In genomic region chr10:31698169-31698890, GRCh38 we compare ENCODE assay signal across 8 cellular contexts.
DNase-seq lines count a peak whose midpoint lies in the region; TF ChIP-seq lines count a peak whose summit lies in the region.
"Had no signal": no experiment of that assay in that cellular context is flagged by ENCODE, and none has a peak within 500 bp of the region (broad histone marks: within the 10 kb centered on the region; RNA-seq: fewer than 3 reads in every experiment).

No MANE protein-coding gene starts in this region.

- H3K4me3 Mint-ChIP-seq in nephron progenitor cell: no peak overlapping the region
- H3K4me3 Mint-ChIP-seq in activated CD4-positive, alpha-beta memory T cell treated with anti-CD3 and anti-CD28 coated beads for 36 hours: no peak overlapping the region

- POLR2A ChIA-PET in RWPE1 (lab: Yijun Ruan, JAX; ENCODE audit: low non-redundant PET): no interaction called here
- POLR2A ChIA-PET in activated CD4-positive, alpha-beta memory T cell treated with anti-CD3 and anti-CD28 coated beads for 36 hours (lab: Charles Lee): no interaction called here

- peaks cover 8% of the 10 kb centered on the region for H3K36me3 Mint-ChIP-seq in nephron progenitor cell (ENCODE audit: low read depth)
- no peaks in the 10 kb centered on the region for H3K36me3 Mint-ChIP-seq in activated CD4-positive, alpha-beta memory T cell treated with anti-CD3 and anti-CD28 coated beads for 36 hours

- H3K4me1 Mint-ChIP-seq in nephron progenitor cell: peaks cover 55% of the 10 kb centered on the region
- H3K4me1 Mint-ChIP-seq in activated CD4-positive, alpha-beta memory T cell treated with anti-CD3 and anti-CD28 coated beads for 36 hours (ENCODE audit: low read depth): no peaks in the 10 kb centered on the region

- H3K27me3 Mint-ChIP-seq in nephron progenitor cell (ENCODE audit: low read depth, poor library complexity): peaks cover 5% of the 10 kb centered on the region
- H3K27me3 Mint-ChIP-seq in activated CD4-positive, alpha-beta memory T cell treated with anti-CD3 and anti-CD28 coated beads for 36 hours: no peaks in the 10 kb centered on the region

- TF ChIP-seq CTCF in RWPE1 (conservative IDR thresholded peaks at IDR 0.05; ENCODE audit: low read depth): no peak
- no peak for TF ChIP-seq CTCF in esophagus squamous epithelium (IDR thresholded peaks at IDR 0.05)
- TF ChIP-seq CTCF in nephron progenitor cell (IDR thresholded peaks at IDR 0.05): no peak
- no peak for TF ChIP-seq CTCF in uterus (IDR thresholded peaks at IDR 0.05)

- H3K27ac ChIP-seq in RWPE1 (0 out of 2 replicates have a peak overlapping the region, but pooled peaks have one; percentile 17), esophagus squamous epithelium (peak overlapping the region; percentile 74 to 93 (median 88)), uterus (peak overlapping the region; percentile 92 to 93)

- no peak for TF ChIP-seq POLR2A in esophagus squamous epithelium (IDR thresholded peaks at IDR 0.05)
- TF ChIP-seq POLR2A in uterus (IDR thresholded peaks at IDR 0.05): no peak

- H3K4me3 ChIP-seq in esophagus squamous epithelium (peak overlapping the region in 1 of 4 donors; percentile 45), uterus (no peak overlapping the region)

- intact Hi-C loops in esophagus squamous epithelium (cut with DNase I) (no loop called here), uterus (cut with DNase I; ENCODE audit: low total_unique reads) (no loop called here)
- intact Hi-C loops in activated CD4-positive, alpha-beta memory T cell treated with anti-CD3 and anti-CD28 coated beads for 36 hours (cut with micrococcal nuclease): no loop called here

- H3K4me1 ChIP-seq in esophagus squamous epithelium (peaks cover 14 to 72% (median 36%) of the 10 kb centered on the region in 3 donors), uterus (peaks cover 10 to 12% of the 10 kb centered on the region in 2 donors)

- H3K36me3 ChIP-seq in esophagus squamous epithelium: no peaks in the 10 kb centered on the region
- H3K36me3 ChIP-seq in uterus: no peaks in the 10 kb centered on the region

- H3K27ac Mint-ChIP-seq in nephron progenitor cell: peak overlapping the region; percentile 16
- H3K27ac Mint-ChIP-seq in activated CD4-positive, alpha-beta memory T cell treated with anti-CD3 and anti-CD28 coated beads for 36 hours: no peak overlapping the region

- peaks cover 28% of the 10 kb centered on the region for H3K9me3 Mint-ChIP-seq in nephron progenitor cell
- peaks cover 3% of the 10 kb centered on the region for H3K9me3 Mint-ChIP-seq in activated CD4-positive, alpha-beta memory T cell treated with anti-CD3 and anti-CD28 coated beads for 36 hours

- DNase-seq in RWPE1 (ENCODE audit: low spot score) (no peak), esophagus squamous epithelium (lab: John Stamatoyannopoulos, UW) (no peak), nephron progenitor cell (no peak), uterus (peak; percentile 81 to 85), cerebellar nuclear complex (lab: John Stamatoyannopoulos, UW) (no peak)
- no peak for DNase-seq in activated CD4-positive, alpha-beta memory T cell treated with anti-CD3 and anti-CD28 coated beads for 36 hours
- no peak for DNase-seq in activated CD8-positive, alpha-beta memory T cell treated with anti-CD3 and anti-CD28 coated beads, Interleukin-2, amount 50 U/mL, for 4 hours
- DNase-seq: NCI-H187 treated with DMSO at 0.1 percent for 48 hours had no signal

- H3K9me3 ChIP-seq in esophagus squamous epithelium (no peaks in the 10 kb centered on the region), uterus (no peaks in the 10 kb centered on the region)

- H3K27me3 ChIP-seq in esophagus squamous epithelium (no peaks in the 10 kb centered on the region), uterus (no peaks in the 10 kb centered on the region)

- CTCF ChIA-PET in RWPE1 (lab: Yijun Ruan, JAX): interaction anchor here (0.6 kb wide), 2 partner anchors 171 to 1029 kb away, joined by 3 read pairs; no protein-coding TSS in a partner anchor
- CTCF ChIA-PET in activated CD4-positive, alpha-beta memory T cell treated with anti-CD3 and anti-CD28 coated beads for 36 hours (lab: Charles Lee): no interaction called here

- 40 to 60% methylated on average over 10 to 11 of the region's 11 CpGs for WGBS in esophagus squamous epithelium, 2 donors

Comparison
In these comparisons a context has a peak if more than half of its experiments do, and no peak if none do; other contexts are left out.
1. DNase-seq: peak in uterus (2 of 2); none in RWPE1 (single experiment), esophagus squamous epithelium (single experiment), nephron progenitor cell (single experiment), activated CD4-positive, alpha-beta memory T cell treated with anti-CD3 and anti-CD28 coated beads for 36 hours (single experiment), activated CD8-positive, alpha-beta memory T cell treated with anti-CD3 and anti-CD28 coated beads, Interleukin-2, amount 50 U/mL, for 4 hours (single experiment) and cerebellar nuclear complex (0 of 2).
2. H3K27ac ChIP-seq: peak in every context shown above with its lines; median percentile 92 in uterus; 88 in esophagus squamous epithelium; 17 in RWPE1.